Comparison of ENCODE assay signal across 8 cellular contexts in the genomic region with DNA sequence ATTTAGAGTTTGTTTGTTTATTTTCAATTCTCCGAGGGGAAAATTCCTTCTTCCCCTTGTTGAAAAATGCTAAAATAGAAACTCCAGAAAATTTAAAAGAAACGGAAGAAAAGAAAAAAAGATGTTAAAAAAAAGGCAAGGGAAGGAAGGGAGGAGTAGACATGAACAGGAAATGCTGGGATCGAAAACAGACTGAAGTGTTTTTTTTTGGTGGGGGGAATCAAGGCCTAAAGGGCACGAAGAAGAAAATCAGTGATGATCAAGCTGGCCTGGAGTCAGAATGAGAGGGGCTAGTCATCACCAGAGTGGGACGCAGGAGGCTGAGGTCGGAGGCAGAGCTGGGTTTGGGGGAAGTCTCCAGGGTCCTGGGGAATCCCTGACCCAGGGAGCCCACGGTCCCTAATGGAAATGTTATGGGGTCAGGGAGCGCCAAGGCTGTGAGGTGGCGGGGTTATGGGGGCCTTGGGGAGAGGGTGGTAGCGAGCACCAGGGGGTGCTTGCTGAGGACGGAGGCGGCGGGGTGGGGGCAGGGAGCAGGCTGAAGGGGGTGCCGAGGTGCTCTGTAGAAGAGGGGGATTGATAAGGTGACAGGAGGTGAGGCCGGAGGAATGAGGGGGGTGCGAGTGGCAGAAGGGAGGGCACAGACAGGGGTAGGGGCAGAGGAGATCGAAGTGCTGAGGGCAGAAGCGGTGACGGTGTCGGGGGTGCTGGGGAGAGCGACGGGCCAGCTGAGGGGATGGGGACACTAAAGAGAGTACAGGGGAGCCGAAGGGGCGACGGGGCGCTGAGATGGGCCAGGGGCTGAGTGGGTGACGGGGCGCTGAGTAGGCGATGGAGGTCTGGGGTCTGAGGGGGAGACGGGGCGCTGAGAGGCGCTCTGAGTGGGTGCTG. TPM values are rescaled to one million over a fixed set of nuclear protein-coding genes. Genes with fewer than 3 reads are reported as not detected.
DNase-seq lines count a peak whose midpoint lies in the region; ATAC-seq, FAIRE-seq and TF ChIP-seq lines count a peak whose summit lies in the region.

No MANE protein-coding gene starts in this region.

- H3K27ac ChIP-seq in Karpas-422 (ENCODE audit: low read length) (peak overlapping the region; percentile 93), ovary (peak overlapping the region; percentile 98 to 99), aorta (ENCODE audit: low read depth in 1 of 2, low read length in 2 of 2) (peak overlapping the region; percentile 32 to 70)

- H3K4me1 ChIP-seq in BE2C: peaks cover 8% of the 10 kb centered on the region; the same call in 1 of the 2 replicates
- H3K4me1 ChIP-seq in Karpas-422 (ENCODE audit: low read length): peaks cover 45% of the 10 kb centered on the region
- H3K4me1 ChIP-seq in ovary (ENCODE audit: insufficient read depth): peaks cover 15% of the 10 kb centered on the region
- H3K4me1 ChIP-seq in aorta (ENCODE audit: control insufficient read depth in 1 of 2, insufficient read depth in 2 of 2, low read length in 2 of 2): no peaks in the 10 kb centered on the region

- peaks cover 4% of the 10 kb centered on the region; the same call in 1 of the 2 replicates for H4K20me1 ChIP-seq in Karpas-422 (ENCODE audit: insufficient read depth, low read depth, low read length)

- 1% methylated on average over 31 to 32 of the region's 32 CpGs for whole genome bisulfite sequencing in ovary, 3 donors
- WGBS in aorta, 2 donors: 1% methylated on average over 28 to 32 of the region's 32 CpGs

- peak; percentile 12 for ATAC-seq in aorta (ENCODE audit: low FRiP score)

- no peak for FAIRE-seq in D721Med (lab: Jason Lieb, UNC)

- intact Hi-C loops in ovary (cut with DNase I) (loop anchor here in 1 of 4 donors (10.0 kb wide), 1 partner anchor 52 kb away; no protein-coding TSS in a partner anchor), aorta (cut with DNase I) (no loop called here)

- DNase-seq in BE2C (no peak), Karpas-422 (no peak), fibroblast of villous mesenchyme (ENCODE audit: low read depth) (no peak), ovary (peak; percentile 37 to 68 (median 63)), aorta (peak; percentile 69 to 80), D721Med (ENCODE audit: insufficient read length, low spot score) (no peak), NCI-H1105 (lab: John Stamatoyannopoulos, UW) (no peak)
- peak; percentile 42 for DNase-seq in activated T-cell treated with anti-CD3 and anti-CD28 coated beads, Interleukin-2, amount 50 U/mL, for 1 hour

- H3K9me3 ChIP-seq in BE2C: no peaks in the 10 kb centered on the region
- H3K9me3 ChIP-seq in Karpas-422 (ENCODE audit: low read length): peaks cover 20% of the 10 kb centered on the region
- peaks cover 0 to 12% of the 10 kb centered on the region in 2 donors for H3K9me3 ChIP-seq in ovary
- H3K9me3 ChIP-seq in aorta (ENCODE audit: control insufficient read depth, low read length): no peaks in the 10 kb centered on the region

- TF ChIP-seq EP300 in ovary (IDR thresholded peaks at IDR 0.05): no peak

- peak overlapping the region; percentile 90 for H3K4me2 ChIP-seq in Karpas-422 (ENCODE audit: low read depth, low read length, poor library complexity, severe bottlenecking)

- peaks cover 78% of the 10 kb centered on the region for H3K79me2 ChIP-seq in Karpas-422 (ENCODE audit: low read length)

- peak overlapping the region; percentile 94 for H3K9ac ChIP-seq in Karpas-422 (ENCODE audit: low read length)

- H2AFZ ChIP-seq in Karpas-422 (ENCODE audit: low read length): no peak overlapping the region

- H3K36me3 ChIP-seq in BE2C: peaks cover 69% of the 10 kb centered on the region
- H3K36me3 ChIP-seq in Karpas-422 (ENCODE audit: insufficient read depth, low read length): peaks cover 59% of the 10 kb centered on the region
- no peaks in the 10 kb centered on the region for H3K36me3 ChIP-seq in ovary
- peaks cover 6% of the 10 kb centered on the region in 2 donors for H3K36me3 ChIP-seq in aorta (ENCODE audit: control insufficient read depth in 1 of 2, insufficient read depth in 2 of 2, low read length in 1 of 2)

- H3K4me3 ChIP-seq in BE2C (ENCODE audit: low read depth, low read length) (peak overlapping the region; percentile 97), Karpas-422 (ENCODE audit: low read length) (peak overlapping the region; percentile 85), fibroblast of villous mesenchyme (ENCODE audit: low read depth, low read length) (peak overlapping the region; percentile 87), ovary (peak overlapping the region; percentile 58), aorta (ENCODE audit: low read length in 2 of 2) (peak overlapping the region; percentile 48 to 65)

- no peak for TF ChIP-seq CTCF in BE2C (IDR thresholded peaks at IDR 0.05; ENCODE audit: low read depth, low read length)
- no peak for TF ChIP-seq CTCF in fibroblast of villous mesenchyme (IDR thresholded peaks at IDR 0.05; ENCODE audit: insufficient read depth, low read depth, low read length)
- TF ChIP-seq CTCF in ovary (IDR thresholded peaks at IDR 0.05): no peak
- no peak for TF ChIP-seq CTCF in D721Med (IDR thresholded peaks at IDR 0.05; ENCODE audit: insufficient read depth, missing control alignments)

- H3K9me2 ChIP-seq in Karpas-422 (replicated peaks; ENCODE audit: insufficient read depth, low read length): no peaks in the 10 kb centered on the region

- no peak for TF ChIP-seq POLR2A in ovary (IDR thresholded peaks at IDR 0.05)

- no peaks in the 10 kb centered on the region for H3K27me3 ChIP-seq in BE2C
- no peaks in the 10 kb centered on the region for H3K27me3 ChIP-seq in Karpas-422 (ENCODE audit: low read length)
- H3K27me3 ChIP-seq in ovary: no peaks in the 10 kb centered on the region
- no peaks in the 10 kb centered on the region for H3K27me3 ChIP-seq in aorta (ENCODE audit: control insufficient read depth in 1 of 2, insufficient read depth in 2 of 2, low read length in 1 of 2)

RNA-seq across cellular contexts. Expression of a gene that starts 0.7 kb away (rescaled TPM):
- 9.0 TPM for polyA plus RNA-seq in BE2C (2012; ENCODE audit: insufficient read depth, insufficient read length, low read depth)
- total RNA-seq in Karpas-422 (2014; rRNA removed; shearing (Covaris generic); ENCODE audit: low replicate concordance): 21.7 and 22.2 TPM in 2 replicates
- total RNA-seq in fibroblast of villous mesenchyme (39.3 and 56.6 TPM in 2 replicates), ovary (10 to 100 TPM; 17.6 to 29.7 (median 23.5) TPM), aorta (10 to 100 TPM; 48.7 to 59.4 TPM)
- polyA plus RNA-seq in ovary (10 to 100 TPM in 1 of 2 donors, 1 to 10 TPM in 1; 9.2 to 38.1 TPM), aorta (10 to 100 TPM; 10.4 to 22.3 TPM)

RNA-seq across cellular contexts. Expression of a gene that starts 57.9 kb away (rescaled TPM):
- 162 TPM for polyA plus RNA-seq in BE2C (2012; ENCODE audit: insufficient read depth, insufficient read length, low read depth)
- total RNA-seq in Karpas-422 (2014; rRNA removed; shearing (Covaris generic); ENCODE audit: low replicate concordance): 34.5 and 43.7 TPM in 2 replicates
- 28.7 and 33.2 TPM in 2 replicates for total RNA-seq in fibroblast of villous mesenchyme
- total RNA-seq in ovary: 10 to 100 TPM; 30.4 to 44.9 (median 36.8) TPM
- polyA plus RNA-seq in ovary: 10 to 100 TPM; 33.7 to 39.5 TPM
- 10 to 100 TPM; 23.3 to 26.4 TPM for total RNA-seq in aorta
- polyA plus RNA-seq in aorta: 10 to 100 TPM; 16.3 to 32.3 TPM

Comparison
In these comparisons a context has a peak if more than half of its experiments do, and no peak if none do; other contexts are left out.
1. DNase-seq: peak in activated T-cell treated with anti-CD3 and anti-CD28 coated beads, Interleukin-2, amount 50 U/mL, for 1 hour (single experiment), ovary (5 of 5) and aorta (2 of 2); none in BE2C (single experiment), Karpas-422 (single experiment), fibroblast of villous mesenchyme (single experiment), D721Med (single experiment) and NCI-H1105 (single experiment).
2. Peak in every context shown above with its lines, with median percentiles within 50 percentile points of each other: H3K4me3 ChIP-seq and H3K27ac ChIP-seq.